In the genomic region with DNA sequence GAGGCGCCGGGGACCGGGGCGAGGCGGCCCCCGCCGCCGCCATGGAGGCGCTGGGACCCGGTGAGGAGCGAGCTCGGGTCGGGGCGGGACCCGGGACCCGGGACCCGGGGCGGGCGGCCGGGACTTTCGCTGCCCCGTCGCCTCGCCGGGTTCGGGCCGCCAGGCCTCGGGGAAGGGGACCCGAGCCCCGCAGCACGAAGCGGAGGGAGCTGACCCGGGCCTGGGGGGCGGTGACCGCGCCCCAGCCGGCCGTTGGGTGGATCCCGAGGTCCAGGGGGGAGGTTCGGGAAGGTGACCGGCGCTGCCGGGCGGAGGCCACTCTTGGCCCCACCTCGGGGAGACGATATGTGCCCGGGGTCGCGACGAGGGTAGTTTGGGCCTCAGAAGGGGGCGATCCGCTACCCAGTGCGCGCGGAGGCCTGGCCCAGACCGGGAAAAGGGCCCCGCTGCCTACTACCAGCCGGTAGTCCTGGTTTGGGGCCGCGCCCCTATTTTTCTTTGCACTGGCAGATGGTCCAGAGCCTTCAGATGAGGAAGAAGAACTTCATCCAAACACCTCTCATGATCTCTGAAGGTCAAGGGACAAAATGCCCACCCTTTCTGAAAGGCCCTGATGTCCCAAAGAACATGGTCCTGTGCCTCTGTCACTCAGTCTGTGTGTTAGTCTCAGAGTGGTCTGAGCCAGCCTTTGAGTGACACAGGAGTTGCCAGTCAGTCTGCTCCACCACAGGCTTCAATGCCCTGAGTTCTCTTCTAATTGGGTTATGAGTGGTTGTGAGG, we compare ENCODE assay signal across 8 cellular contexts. TPM values are rescaled to one million over a fixed set of nuclear protein-coding genes. Genes with fewer than 3 reads are reported as not detected.
DNase-seq lines count a peak whose midpoint lies in the region; ATAC-seq and TF ChIP-seq lines count a peak whose summit lies in the region.

No MANE protein-coding gene starts in this region.

- H3K4me1 ChIP-seq in HEK293 (ENCODE audit: control insufficient read depth, insufficient read depth, low read length) (0 out of 2 replicates have a peak, but pooled peaks cover 3% of the 10 kb centered on the region), mammary epithelial cell (ENCODE audit: insufficient read depth, low read length) (peaks cover 11% of the 10 kb centered on the region)

- peaks cover 18% of the 10 kb centered on the region for H3K79me2 ChIP-seq in mammary epithelial cell (ENCODE audit: insufficient read depth, low read length)

- POLR2A ChIA-PET in CD4-positive, alpha-beta T cell (lab: Charles Lee), result interaction anchor here (0.9 kb wide), 1 partner anchor 251 kb away, joined by 3 read pairs; a partner anchor contains a TSS
- POLR2A ChIA-PET in HEK293 (lab: Yijun Ruan, JAX), result interaction anchor here (0.6 to 1.2 kb wide), 2 partner anchors 39 to 340 kb away, joined by 3 to 4 read pairs; a partner anchor contains a TSS

- peak overlapping the region; percentile 81 for H3K4me2 ChIP-seq in mammary epithelial cell (ENCODE audit: insufficient read depth, low read depth, low read length)

- H3K4me3 ChIP-seq in HEK293 (ENCODE audit: low read depth, low read length) (peak overlapping the region; percentile 86), SK-N-MC (peak overlapping the region; percentile 91), mammary epithelial cell (replicated peaks in 1 of 3; ENCODE audit: insufficient read depth in 1 of 3, low read depth in 2 of 3, low read length in 3 of 3) (peak overlapping the region; percentile 61 to 76 (median 65)), iPS-18c (ENCODE audit: insufficient read depth, low read depth, low read length) (peak overlapping the region; percentile 89)

- no TSS peak for BruUV-seq in mammary epithelial cell (replicated peaks; lab: Mats Ljungman, UMichigan)

- H3K9me3 Mint-ChIP-seq in CD4-positive, alpha-beta T cell, result no peaks in the 10 kb centered on the region

- dilution Hi-C loops in mammary epithelial cell (cut with HindIII; ENCODE audit: low sequenced_read_pairs), result no loop called here

- ATAC-seq in CD4-positive, alpha-beta T cell (ENCODE audit: poor library complexity), result peak; percentile 20
- ATAC-seq in sciatic nerve (peak; percentile 55), HG03457 (IDR thresholded peaks at IDR 0.05; ENCODE audit: unreplicated experiment) (no peak)

- peak overlapping the region; percentile 96 for H3K4me3 Mint-ChIP-seq in CD4-positive, alpha-beta T cell

- in situ Hi-C loops in mammary epithelial cell (cut with MboI; ENCODE audit: low sequenced_read_pairs in 2 of 2), result no loop called here

- H2AFZ ChIP-seq in mammary epithelial cell (ENCODE audit: low read depth, low read length), result peak overlapping the region; percentile 98

- no peaks in the 10 kb centered on the region for H3K9me3 ChIP-seq in CD4-positive, alpha-beta T cell (ENCODE audit: control insufficient read depth, low read length)
- H3K9me3 ChIP-seq in HEK293 (ENCODE audit: control insufficient read depth, insufficient read depth, low read depth, low read length), result no peaks in the 10 kb centered on the region
- no peaks in the 10 kb centered on the region for H3K9me3 ChIP-seq in SK-N-MC (ENCODE audit: low read depth, low read length)
- H3K9me3 ChIP-seq in mammary epithelial cell (replicated peaks; ENCODE audit: insufficient read depth, low read length), result no peaks in the 10 kb centered on the region
- no peaks in the 10 kb centered on the region for H3K9me3 ChIP-seq in iPS-18c (ENCODE audit: control insufficient read depth, insufficient read depth, low read length)

- H3K27ac Mint-ChIP-seq in CD4-positive, alpha-beta T cell, result peak overlapping the region; percentile 87

- H3K27me3 ChIP-seq in CD4-positive, alpha-beta T cell (ENCODE audit: control insufficient read depth, insufficient read depth, low read length), result no peaks in the 10 kb centered on the region
- no peaks in the 10 kb centered on the region for H3K27me3 ChIP-seq in mammary epithelial cell (ENCODE audit: insufficient read depth, low read length)

- no peaks in the 10 kb centered on the region for H3K27me3 Mint-ChIP-seq in CD4-positive, alpha-beta T cell

- H3K27ac ChIP-seq in CD4-positive, alpha-beta T cell (ENCODE audit: low read depth, low read length), result peak overlapping the region; percentile 46
- H3K27ac ChIP-seq in HEK293 (ENCODE audit: extremely low read depth, low read depth, low read length) (peak overlapping the region; percentile 82), SK-N-MC (no peak overlapping the region), mammary epithelial cell (ENCODE audit: insufficient read depth, low read depth, low read length) (peak overlapping the region; percentile 54)

- no peaks in the 10 kb centered on the region for H4K20me1 ChIP-seq in mammary epithelial cell (ENCODE audit: insufficient read depth, low read length)

- H3K9ac ChIP-seq in SK-N-MC (ENCODE audit: insufficient read length) (peak overlapping the region; percentile 93), mammary epithelial cell (ENCODE audit: insufficient read depth, low read length) (peak overlapping the region; percentile 68)

- peaks cover 54% of the 10 kb centered on the region for H3K4me1 Mint-ChIP-seq in CD4-positive, alpha-beta T cell (ENCODE audit: low read depth)

- peak in 3 of 10 experiments; percentile 3 to 37 (median 5) for DNase-seq in CD4-positive, alpha-beta T cell
- DNase-seq in SK-N-MC (ENCODE audit: low read depth, low spot score) (no peak), mammary epithelial cell (peak; percentile 25), sciatic nerve (ENCODE audit: low spot score) (peak; percentile 65)
- DNase-seq in NK-92 treated with Interleukin-12 subunit alpha and Interleukin-12 subunit beta, amount 100 ng/mL, for 24 hours (lab: John Stamatoyannopoulos, UW), result no peak

- CTCF ChIA-PET in CD4-positive, alpha-beta T cell (lab: Charles Lee), result no interaction called here
- CTCF ChIA-PET in HEK293 (lab: Yijun Ruan, JAX), result interaction anchor here (0.5 kb wide), 1 partner anchor 371 kb away, joined by 3 read pairs; no protein-coding TSS in a partner anchor
- CTCF ChIA-PET in mammary epithelial cell (lab: Charles Lee; ENCODE audit: low non-redundant PET), result no interaction called here

- WGBS in mammary epithelial cell (ENCODE audit: low coverage, missing lambda C conversion rate), result 13% methylated on average over 3 of the region's 60 CpGs

- H3K36me3 ChIP-seq in HEK293 (ENCODE audit: control insufficient read depth in 2 of 2, insufficient read depth in 1 of 2, low read length in 2 of 2) (no peaks in the 10 kb centered on the region; a peak in 1 of 3 replicates), SK-N-MC (ENCODE audit: insufficient read depth, low read length) (no peaks in the 10 kb centered on the region), mammary epithelial cell (ENCODE audit: insufficient read depth, low read length) (no peaks in the 10 kb centered on the region)

- no peak for TF ChIP-seq CTCF in CD4-positive, alpha-beta T cell (IDR thresholded peaks at IDR 0.05)
- no peak for TF ChIP-seq CTCF in HEK293 (tag by site-specific recombination; IDR thresholded peaks at IDR 0.05)
- TF ChIP-seq CTCF in mammary epithelial cell (conservative IDR thresholded peaks at IDR 0.05 in 1 of 2, IDR thresholded peaks at IDR 0.05 in 1 of 2; ENCODE audit: extremely low read depth in 1 of 2, insufficient read depth in 1 of 2, low read depth in 1 of 2, low read length in 2 of 2), result no peak

- intact Hi-C loops in CD4-positive, alpha-beta T cell (cut with DNase I, micrococcal nuclease), result no loop called here
- intact Hi-C loops in mammary epithelial cell (cut with micrococcal nuclease) (no loop called here), sciatic nerve (cut with DNase I) (no loop called here)

- H3K36me3 Mint-ChIP-seq in CD4-positive, alpha-beta T cell (ENCODE audit: low read depth), result peaks cover 6% of the 10 kb centered on the region

TF ChIP-seq in HEK293, 187 proteins besides CTCF, POLR2A, EP300 and RAD21 (continues in another document):
- TF ChIP-seq SP2 (tag by site-specific recombination; IDR thresholded peaks at IDR 0.05) (peak; percentile 52), ZNF133 (tag by site-specific recombination; IDR thresholded peaks at IDR 0.05) (no peak), ZBTB48 (tag by site-specific recombination; IDR thresholded peaks at IDR 0.05) (no peak; the same call in 1 of the 2 replicates), ZEB2 (tag by site-specific recombination; IDR thresholded peaks at IDR 0.05) (peak; percentile 39), ZNF664 (tag by site-specific recombination; IDR thresholded peaks at IDR 0.05) (no peak)
- TF ChIP-seq, protein P1, sequence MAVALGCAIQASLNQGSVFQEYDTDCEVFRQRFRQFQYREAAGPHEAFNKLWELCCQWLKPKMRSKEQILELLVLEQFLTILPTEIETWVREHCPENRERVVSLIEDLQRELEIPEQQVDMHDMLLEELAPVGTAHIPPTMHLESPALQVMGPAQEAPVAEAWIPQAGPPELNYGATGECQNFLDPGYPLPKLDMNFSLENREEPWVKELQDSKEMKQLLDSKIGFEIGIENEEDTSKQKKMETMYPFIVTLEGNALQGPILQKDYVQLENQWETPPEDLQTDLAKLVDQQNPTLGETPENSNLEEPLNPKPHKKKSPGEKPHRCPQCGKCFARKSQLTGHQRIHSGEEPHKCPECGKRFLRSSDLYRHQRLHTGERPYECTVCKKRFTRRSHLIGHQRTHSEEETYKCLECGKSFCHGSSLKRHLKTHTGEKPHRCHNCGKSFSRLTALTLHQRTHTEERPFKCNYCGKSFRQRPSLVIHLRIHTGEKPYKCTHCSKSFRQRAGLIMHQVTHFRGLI (tag by site-specific recombination; IDR thresholded peaks at IDR 0.05), result 0 out of 2 replicates have a peak, but pooled peaks have one; percentile 26

RNA-seq across cellular contexts. Expression of a gene that starts 0.8 kb away (rescaled TPM):
- 1 to 10 TPM; 7.4 to 8.1 TPM for total RNA-seq in CD4-positive, alpha-beta T cell
- total RNA-seq in mammary epithelial cell, result 10 to 100 TPM; 10.3 to 27.2 TPM
- polyA plus RNA-seq in mammary epithelial cell, result 4.4 TPM
- 5.2 TPM for polyA minus RNA-seq in mammary epithelial cell
- 24.9 TPM for total RNA-seq in sciatic nerve

RNA-seq across cellular contexts. Expression of a gene that starts 38.8 kb away (rescaled TPM):
- total RNA-seq in CD4-positive, alpha-beta T cell, result under 1 TPM; 0.59 to 0.60 TPM
- total RNA-seq in mammary epithelial cell (10 to 100 TPM in 1 of 2 donors, 1 to 10 TPM in 1; 2.3 to 29.4 TPM), sciatic nerve (0.40 TPM)
- 16.4 TPM for polyA plus RNA-seq in mammary epithelial cell
- 35.1 TPM for polyA minus RNA-seq in mammary epithelial cell

Comparison
In these comparisons a context has a peak if more than half of its experiments do, and no peak if none do; other contexts are left out.
1. DNase-seq: peak in mammary epithelial cell (single experiment) and sciatic nerve (single experiment); none in SK-N-MC (single experiment) and NK-92 treated with Interleukin-12 subunit alpha and Interleukin-12 subunit beta, amount 100 ng/mL, for 24 hours (single experiment).
2. Peak in every context shown above with its lines, with median percentiles within 50 percentile points of each other: H3K4me3 ChIP-seq.